21 cellular contexts compared by ENCODE assay signal in the genomic region with DNA sequence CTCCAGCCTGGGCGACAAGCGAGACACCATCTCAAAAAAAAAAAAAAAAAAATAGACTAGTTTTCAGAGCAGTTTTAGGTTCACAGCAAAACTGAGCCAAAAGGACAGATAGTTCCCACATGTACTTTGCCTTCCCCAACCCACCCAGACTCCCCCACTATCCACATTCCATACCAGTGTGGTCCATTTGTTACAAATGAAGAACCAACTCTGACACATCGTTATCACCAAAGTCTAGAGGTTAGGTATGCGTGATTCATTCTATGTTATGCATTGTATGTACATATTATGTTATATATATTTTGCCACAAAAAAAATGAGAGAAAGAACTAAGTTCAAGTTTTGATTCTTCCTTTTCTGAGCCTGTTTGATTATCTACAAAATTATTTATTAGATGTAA. TPM values are rescaled to one million over a fixed set of nuclear protein-coding genes. Genes with fewer than 3 reads are reported as not detected.
DNase-seq lines count a peak whose midpoint lies in the region; ATAC-seq and TF ChIP-seq lines count a peak whose summit lies in the region.
"Had no signal": no experiment of that assay in that cellular context is flagged by ENCODE, and none has a peak within 500 bp of the region (broad histone marks: within the 10 kb centered on the region; RNA-seq: fewer than 3 reads in every experiment).

No MANE protein-coding gene starts in this region.

- H3K4me3 ChIP-seq in RWPE2 (ENCODE audit: severe bottlenecking) (no peak overlapping the region), epithelial cell of esophagus (ENCODE audit: low read length) (peak overlapping the region; percentile 21), testis (no peak overlapping the region)

- no peak for TF ChIP-seq POLR2A in testis (IDR thresholded peaks at IDR 0.05)

- intact Hi-C loops in testis (cut with DNase I; ENCODE audit: low total_unique reads) = no loop called here

- H3K36me3 ChIP-seq in RWPE2 (ENCODE audit: low read depth) (peaks cover 65% of the 10 kb centered on the region), testis (ENCODE audit: low read depth, missing control alignments) (no peaks in the 10 kb centered on the region)

- H3K27ac ChIP-seq in RWPE2 (ENCODE audit: poor library complexity, severe bottlenecking) = peak overlapping the region; percentile 97
- H3K27ac ChIP-seq in testis = no peak overlapping the region

- ATAC-seq in RWPE2 (ENCODE audit: low read depth) = peak; percentile 80
- no peak for ATAC-seq in GM21515 (IDR thresholded peaks at IDR 0.05; ENCODE audit: unreplicated experiment)

- WGBS in testis, 2 donors = 60% methylated on average over 4 of the region's 4 CpGs

- no peaks in the 10 kb centered on the region for H3K27me3 ChIP-seq in RWPE2 (ENCODE audit: insufficient read depth, poor library complexity, severe bottlenecking)
- no peaks in the 10 kb centered on the region for H3K27me3 ChIP-seq in testis

- TF ChIP-seq CTCF in RWPE2 (IDR thresholded peaks at IDR 0.05; ENCODE audit: poor library complexity, severe bottlenecking) (no peak), epithelial cell of esophagus (IDR thresholded peaks at IDR 0.05; ENCODE audit: insufficient read depth, low read depth, low read length, missing control alignments) (no peak), testis (IDR thresholded peaks at IDR 0.05) (no peak)

- H3K4me1 ChIP-seq in RWPE2 (ENCODE audit: insufficient read depth, poor library complexity, severe bottlenecking) = peaks cover 32% of the 10 kb centered on the region
- H3K4me1 ChIP-seq in testis = peaks cover 14% of the 10 kb centered on the region

- DNase-seq in HPDE6-E6E7 (ENCODE audit: extremely low spot score) (peak; percentile 39), RWPE2 (ENCODE audit: low spot score) (no peak), epithelial cell of esophagus (ENCODE audit: low read depth) (peak; percentile 80), testis (peak; percentile 32)
- no peak for DNase-seq in stimulated activated CD4-positive, alpha-beta T cell treated with anti-CD3 and anti-CD28 coated beads, Interleukin-2, amount 100 ng/mL, for 48 hours
- DNase-seq in stimulated activated CD4-positive, alpha-beta T cell treated with anti-CD3 and anti-CD28 coated beads, Interleukin-1b, Interleukin-23, amount 100 ng/mL, for 48 hours = no peak
- DNase-seq: ACHN; C1 segment of cervical spinal cord; H7; Karpas-422; MM.1S; NCI-H1092 treated with DMSO at 0.1 percent for 48 hours; NCI-H2081; NCI-H446 treated with DMSO at 0.1 percent for 48 hours; NK-92 treated with Interleukin-12 subunit alpha and Interleukin-12 subunit beta, amount 100 ng/mL, for 24 hours; OCI-M1; SHP77 treated with DMSO at 0.1 percent for 48 hours; SK-N-SH had no signal

- H3K9me3 ChIP-seq in RWPE2 (ENCODE audit: severe bottlenecking) (no peaks in the 10 kb centered on the region), testis (no peaks in the 10 kb centered on the region)
- H3K9me3 ChIP-seq: SK-N-SH had no signal

RNA-seq across cellular contexts. Expression of gene DUSP11, which starts 3.5 kb away (rescaled TPM):
- 10 to 100 TPM; 55.3 to 56.3 TPM for total RNA-seq in testis
- polyA plus RNA-seq in testis (ENCODE audit: insufficient read depth, low read depth, low replicate concordance) = 32.2 TPM

RNA-seq across cellular contexts. Expression of gene C2orf78, which starts 7.6 kb away (rescaled TPM):
- 10 to 100 TPM in 1 of 2 donors, 1 to 10 TPM in 1; 3.5 to 18.6 TPM for total RNA-seq in testis
- 11.6 TPM for polyA plus RNA-seq in testis (ENCODE audit: insufficient read depth, low read depth, low replicate concordance)
- total RNA-seq: H7, HFFc6 had no signal
- polyA plus RNA-seq: IgD-negative memory B cell had no signal

RNA-seq across cellular contexts. Expression of gene TPRKB, which starts 39.2 kb away (rescaled TPM):
- 10 to 100 TPM; 29.0 to 34.5 TPM for total RNA-seq in testis
- polyA plus RNA-seq in testis (ENCODE audit: insufficient read depth, low read depth, low replicate concordance) = 72.2 TPM

RNA-seq across cellular contexts. Expression of gene STAMBP, which starts 52.4 kb away (rescaled TPM):
- total RNA-seq in testis = 10 to 100 TPM; 47.4 to 51.2 TPM
- 49.0 TPM for polyA plus RNA-seq in testis (ENCODE audit: insufficient read depth, low read depth, low replicate concordance)

Comparison
In these comparisons a context has a peak if more than half of its experiments do, and no peak if none do; other contexts are left out.
1. DNase-seq: peak in HPDE6-E6E7 (single experiment), epithelial cell of esophagus (single experiment) and testis (single experiment); none in RWPE2 (single experiment), stimulated activated CD4-positive, alpha-beta T cell treated with anti-CD3 and anti-CD28 coated beads, Interleukin-2, amount 100 ng/mL, for 48 hours (0 of 2) and stimulated activated CD4-positive, alpha-beta T cell treated with anti-CD3 and anti-CD28 coated beads, Interleukin-1b, Interleukin-23, amount 100 ng/mL, for 48 hours (single experiment).